8 cellular contexts compared by ENCODE assay signal in genomic region chr5:36744678-36745659, GRCh38.
DNase-seq lines count a peak whose midpoint lies in the region; ATAC-seq and TF ChIP-seq lines count a peak whose summit lies in the region.

No MANE protein-coding gene starts in this region.

- H3K36me3 Mint-ChIP-seq in activated CD4-positive, alpha-beta memory T cell treated with anti-CD3 and anti-CD28 coated beads for 36 hours = no peaks in the 10 kb centered on the region

- ATAC-seq in HG03175 (IDR thresholded peaks at IDR 0.05; ENCODE audit: unreplicated experiment) = peak; percentile 78

- H3K9me3 Mint-ChIP-seq in activated CD4-positive, alpha-beta memory T cell treated with anti-CD3 and anti-CD28 coated beads for 36 hours = no peaks in the 10 kb centered on the region

- H3K4me3 ChIP-seq in thymus (ENCODE audit: low read length) = peak overlapping the region; percentile 59

- POLR2A ChIA-PET in activated CD4-positive, alpha-beta memory T cell treated with anti-CD3 and anti-CD28 coated beads for 36 hours (lab: Charles Lee) = no interaction called here

- under 1% methylated on average over 53 of the region's 53 CpGs for WGBS in thymus

- peak overlapping the region; percentile 36 for H3K27ac ChIP-seq in thymus (ENCODE audit: low read depth)

- peaks cover 43% of the 10 kb centered on the region for H3K27me3 Mint-ChIP-seq in activated CD4-positive, alpha-beta memory T cell treated with anti-CD3 and anti-CD28 coated beads for 36 hours

- H3K4me3 Mint-ChIP-seq in activated CD4-positive, alpha-beta memory T cell treated with anti-CD3 and anti-CD28 coated beads for 36 hours = peak overlapping the region; percentile 78

- no peaks in the 10 kb centered on the region for H3K9me3 ChIP-seq in thymus (ENCODE audit: control insufficient read depth)

- peaks cover 8% of the 10 kb centered on the region for H3K4me1 Mint-ChIP-seq in activated CD4-positive, alpha-beta memory T cell treated with anti-CD3 and anti-CD28 coated beads for 36 hours (ENCODE audit: low read depth)

- CTCF ChIA-PET in activated CD4-positive, alpha-beta memory T cell treated with anti-CD3 and anti-CD28 coated beads for 36 hours (lab: Charles Lee) = interaction anchor here (0.6 to 4.2 kb wide), 10 partner anchors 8 to 261 kb away, joined by 3 to 25 read pairs (median 5); no protein-coding TSS in a partner anchor

- H3K27me3 ChIP-seq in thymus (ENCODE audit: control insufficient read depth, insufficient read depth) = no peaks in the 10 kb centered on the region

- H3K27ac Mint-ChIP-seq in activated CD4-positive, alpha-beta memory T cell treated with anti-CD3 and anti-CD28 coated beads for 36 hours = no peak overlapping the region

- DNase-seq in COLO829 (ENCODE audit: low spot score) (peak; percentile 47), GM19238 (ENCODE audit: insufficient read length, low spot score) (peak; percentile 56), NCI-H2196 (lab: John Stamatoyannopoulos, UW; ENCODE audit: unreplicated experiment) (peak; percentile 85), erythroblast (lab: John Stamatoyannopoulos, UW) (peak; percentile 70 to 79), middle frontal gyrus (ENCODE audit: extremely low spot score, low spot score) (peak; percentile 33)
- peak; percentile 45 for DNase-seq in activated CD4-positive, alpha-beta memory T cell treated with anti-CD3 and anti-CD28 coated beads for 36 hours

- TF ChIP-seq POLR2A in erythroblast (IDR thresholded peaks at IDR 0.05; ENCODE audit: low read length) = peak; percentile 76

- no peaks in the 10 kb centered on the region for H3K36me3 ChIP-seq in thymus (ENCODE audit: control insufficient read depth, insufficient read depth)

- peaks cover 4% of the 10 kb centered on the region for H3K4me1 ChIP-seq in thymus (ENCODE audit: control insufficient read depth, insufficient read depth, low read length)

- intact Hi-C loops in activated CD4-positive, alpha-beta memory T cell treated with anti-CD3 and anti-CD28 coated beads for 36 hours (cut with micrococcal nuclease) = loop anchor here (1.0 kb wide), 1 partner anchor 125 kb away; no protein-coding TSS in a partner anchor

Comparison
In these comparisons a context has a peak if more than half of its experiments do, and no peak if none do; other contexts are left out.
1. Peak in every context shown above with its lines: DNase-seq, ATAC-seq, H3K4me3 ChIP-seq and H3K27ac ChIP-seq.
2. DNase-seq: peak in every context shown above with its lines; median percentile 85 in NCI-H2196; 74 in erythroblast; 56 in GM19238; 47 in COLO829; 45 in activated CD4-positive, alpha-beta memory T cell treated with anti-CD3 and anti-CD28 coated beads for 36 hours; 33 in middle frontal gyrus.